ENCODE assay signal across 1 cellular context in genomic region chr16:10743227-10743609, GRCh38.
TF ChIP-seq lines count a peak whose summit lies in the region.

No MANE protein-coding gene starts in this region.

TF ChIP-seq in endothelial cell of umbilical vein, 7 proteins besides CTCF, POLR2A, EP300 and RAD21:
- no peak for TF ChIP-seq MAX (IDR thresholded peaks at IDR 0.05; ENCODE audit: insufficient read depth, insufficient read length)
- no peak for TF ChIP-seq POLR2AphosphoS5 (IDR thresholded peaks at IDR 0.05; ENCODE audit: insufficient read depth, low read depth, low read length)
- no peak for TF ChIP-seq EZH2 (IDR thresholded peaks at IDR 0.05; ENCODE audit: borderline replicate concordance, low read depth, low read length, severe bottlenecking)
- no peak for TF ChIP-seq JUN (IDR thresholded peaks at IDR 0.05; ENCODE audit: borderline replicate concordance, insufficient read depth, insufficient read length, low read depth)
- TF ChIP-seq MYC (IDR thresholded peaks at IDR 0.05; ENCODE audit: low read depth, low read length) = no peak
- no peak for TF ChIP-seq FOS (IDR thresholded peaks at IDR 0.05; ENCODE audit: borderline replicate concordance, insufficient read depth, low read length)
- no peak for TF ChIP-seq GATA2 (IDR thresholded peaks at IDR 0.05; ENCODE audit: insufficient read depth, insufficient read length, low read depth, low read length)
TF ChIP-seq in endothelial cell of umbilical vein: peak in this region for 0.
